ENCODE assay signal across 9 cellular contexts in the genomic region with DNA sequence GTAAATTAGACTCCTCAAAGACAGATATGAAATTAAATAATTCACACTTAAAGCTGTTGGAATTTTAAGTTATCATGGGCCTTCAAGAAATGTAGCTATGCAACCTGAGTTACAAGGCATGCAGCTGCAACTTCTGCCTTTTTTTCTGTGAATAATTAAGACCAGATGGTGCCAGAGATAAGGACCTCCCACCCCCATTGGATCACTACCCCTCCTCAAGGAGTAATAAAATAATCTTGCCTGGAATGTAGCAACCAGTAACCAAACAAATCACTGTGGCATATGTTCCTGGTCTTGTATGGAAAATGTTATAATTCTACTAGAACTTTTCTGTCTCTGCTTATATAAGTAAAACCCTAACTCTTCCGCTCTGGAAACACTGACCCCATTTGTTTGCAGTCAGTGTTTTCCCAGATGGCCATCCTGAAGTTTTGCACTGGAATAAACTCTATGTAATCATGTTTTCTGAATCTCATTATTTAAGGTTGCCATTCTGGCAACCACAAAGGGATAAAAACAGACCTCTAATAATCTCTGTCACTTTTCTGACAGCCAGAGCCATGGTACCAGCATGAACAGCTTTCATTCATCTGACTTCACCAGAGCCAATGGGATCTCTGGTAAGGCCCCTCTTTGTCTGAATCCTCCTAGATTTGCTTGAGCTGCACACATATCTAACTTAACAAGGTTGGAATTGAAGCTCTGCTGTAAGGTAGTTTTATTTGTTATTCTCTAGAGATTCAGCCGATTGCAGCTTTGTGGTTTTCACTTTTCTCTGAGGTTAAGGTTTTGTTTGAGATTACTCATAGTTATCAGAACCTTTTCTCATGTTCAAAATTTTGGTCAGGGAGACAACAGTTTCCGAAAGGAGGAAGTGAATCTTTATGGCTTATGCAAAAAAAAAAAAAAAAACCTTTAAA.
A peak's percentile ranks its signal among the peaks of the same experiment; 100 is the strongest.
DNase-seq lines count a peak whose midpoint lies in the region; ATAC-seq and TF ChIP-seq lines count a peak whose summit lies in the region.
"Had no signal": no experiment of that assay in that cellular context is flagged by ENCODE, and none has a peak within 500 bp of the region (broad histone marks: within the 10 kb centered on the region; RNA-seq: fewer than 3 reads in every experiment).

No MANE protein-coding gene starts in this region.

- intact Hi-C loops in Caco-2 (cut with micrococcal nuclease; ENCODE audit: unreplicated experiment), result no loop called here

- DNase-seq in MM.1S, result peak; percentile 84
- DNase-seq in pons (ENCODE audit: low spot score), result peak; percentile 22
- no peak for DNase-seq in kidney tubule cell (ENCODE audit: low spot score)
- no peak for DNase-seq in SW480 (ENCODE audit: low spot score)
- DNase-seq in Caco-2, result no peak
- DNase-seq in foreskin keratinocyte, result no peak

- H3K27me3 Mint-ChIP-seq in Caco-2 (ENCODE audit: insufficient read depth, unreplicated experiment), result no peaks in the 10 kb centered on the region

- CTCF ChIA-PET in Caco-2 (lab: Charles Lee), result no interaction called here

- peaks cover 10% of the 10 kb centered on the region; the same call in 1 of the 2 replicates for H3F3A ChIP-seq in MM.1S (ENCODE audit: insufficient read depth, low read length)

- H3K4me2 ChIP-seq in MM.1S (ENCODE audit: low read depth, low read length), result peak overlapping the region; percentile 39; the same call in 1 of the 2 replicates

- no peak overlapping the region for H3K9ac ChIP-seq in MM.1S (ENCODE audit: low read length)

- H3K36me3 ChIP-seq in MM.1S (replicated peaks; ENCODE audit: insufficient read depth, low read length) (no peaks in the 10 kb centered on the region), Caco-2 (ENCODE audit: control insufficient read depth, insufficient read depth, low read length) (no peaks in the 10 kb centered on the region)
- H3K36me3 ChIP-seq: breast epithelium had no signal

- H3K4me1 Mint-ChIP-seq in Caco-2 (ENCODE audit: low read depth, unreplicated experiment), result no peaks in the 10 kb centered on the region

- BruUV-seq in Caco-2 (replicated peaks; lab: Mats Ljungman, UMichigan), result no TSS peak

- H3K9me3 ChIP-seq in MM.1S (replicated peaks; ENCODE audit: insufficient read depth, low read length), result no peaks in the 10 kb centered on the region
- no peaks in the 10 kb centered on the region for H3K9me3 ChIP-seq in Caco-2
- H3K9me3 ChIP-seq: breast epithelium had no signal

- H3K79me2 ChIP-seq in MM.1S (ENCODE audit: low read length), result no peaks in the 10 kb centered on the region

- no peaks in the 10 kb centered on the region for H4K20me1 ChIP-seq in MM.1S (ENCODE audit: insufficient read depth, low read length)

- TF ChIP-seq CTCF in MM.1S (IDR thresholded peaks at IDR 0.05; ENCODE audit: low read length), result no peak
- no peak for TF ChIP-seq CTCF in Caco-2 (IDR thresholded peaks at IDR 0.05; ENCODE audit: insufficient read depth in 1 of 2, low read depth in 1 of 2, low read length in 1 of 2, severe bottlenecking in 1 of 2, unreplicated experiment in 1 of 2)
- no peak for TF ChIP-seq CTCF in foreskin keratinocyte (conservative IDR thresholded peaks at IDR 0.05)

- no peak overlapping the region for H3K27ac ChIP-seq in MM.1S (ENCODE audit: low read length)
- no peak overlapping the region for H3K27ac ChIP-seq in foreskin keratinocyte
- H3K27ac ChIP-seq: breast epithelium had no signal

- H3K36me3 Mint-ChIP-seq in Caco-2 (ENCODE audit: insufficient read depth, unreplicated experiment), result no peaks in the 10 kb centered on the region

- ATAC-seq in GM18909 (IDR thresholded peaks at IDR 0.05; ENCODE audit: poor library complexity, unreplicated experiment) (peak; percentile 99), HG02678 (IDR thresholded peaks at IDR 0.05; ENCODE audit: unreplicated experiment) (peak; percentile 99), foreskin keratinocyte (no peak)

- H3K4me1 ChIP-seq in MM.1S (ENCODE audit: low read length) (peaks cover 15% of the 10 kb centered on the region), Caco-2 (no peaks in the 10 kb centered on the region), foreskin keratinocyte (no peaks in the 10 kb centered on the region)
- H3K4me1 ChIP-seq: breast epithelium had no signal

- H3K27me3 ChIP-seq in MM.1S (replicated peaks; ENCODE audit: insufficient read depth, low read length) (peaks cover 31% of the 10 kb centered on the region), Caco-2 (replicated peaks; ENCODE audit: control insufficient read depth, insufficient read depth, low read length) (no peaks in the 10 kb centered on the region), foreskin keratinocyte (no peaks in the 10 kb centered on the region)
- H3K27me3 ChIP-seq: breast epithelium had no signal

- H2AFZ ChIP-seq in MM.1S (ENCODE audit: low read length), result no peak overlapping the region

- H3K4me3 Mint-ChIP-seq in Caco-2 (ENCODE audit: unreplicated experiment), result no peak overlapping the region

- no peak overlapping the region for H3K4me3 ChIP-seq in MM.1S (ENCODE audit: low read length)
- H3K4me3 ChIP-seq in Caco-2 (ENCODE audit: low read depth, low read length), result no peak overlapping the region
- H3K4me3 ChIP-seq: breast epithelium had no signal

- no peak overlapping the region for H3K27ac Mint-ChIP-seq in Caco-2 (ENCODE audit: unreplicated experiment)

- no peaks in the 10 kb centered on the region for H3K9me2 ChIP-seq in MM.1S (replicated peaks; ENCODE audit: insufficient read depth, low read length)

- POLR2A ChIA-PET in Caco-2 (lab: Charles Lee), result no interaction called here

- H3K9me3 Mint-ChIP-seq in Caco-2 (ENCODE audit: unreplicated experiment), result no peaks in the 10 kb centered on the region

Comparison
In these comparisons a context has a peak if more than half of its experiments do, and no peak if none do; other contexts are left out.
1. DNase-seq: peak in MM.1S (single experiment) and pons (single experiment); none in kidney tubule cell (single experiment), SW480 (single experiment), Caco-2 (0 of 2) and foreskin keratinocyte (0 of 2).